25 cellular contexts compared by ENCODE assay signal in the genomic region with DNA sequence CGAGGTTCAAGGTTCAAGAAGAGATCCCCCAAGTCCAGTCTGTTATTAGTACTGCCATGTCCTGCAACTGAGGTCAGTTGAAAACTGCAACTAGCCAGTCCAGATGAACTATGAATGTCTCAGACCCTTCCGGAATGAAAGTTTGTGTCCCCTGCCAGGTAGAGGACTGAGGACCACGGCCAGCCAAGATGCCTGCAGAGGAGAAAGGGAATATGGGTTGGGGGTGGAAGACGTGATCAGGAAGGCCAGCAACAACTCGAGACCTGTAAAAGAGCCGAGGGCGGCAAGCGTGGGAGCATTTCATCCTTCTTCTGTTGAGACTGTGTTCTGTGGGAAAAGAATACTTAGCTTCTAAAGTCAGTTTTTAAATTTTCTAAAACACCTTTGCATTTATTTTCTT.
"Had no signal": no experiment of that assay in that cellular context is flagged by ENCODE, and none has a peak within 500 bp of the region (broad histone marks: within the 10 kb centered on the region; RNA-seq: fewer than 3 reads in every experiment).

No MANE protein-coding gene starts in this region.

- H3K9me3 ChIP-seq: neutrophil, ovary, psoas muscle, right lobe of liver, sigmoid colon, stomach, tibial artery, transverse colon, upper lobe of right lung, uterus had no signal

- H3K27me3 ChIP-seq: neutrophil, ovary, right lobe of liver, transverse colon, upper lobe of right lung, uterus had no signal

- H3K9ac ChIP-seq: parathyroid adenoma had no signal

- H3K36me3 ChIP-seq: neutrophil, ovary, right lobe of liver, sigmoid colon, stomach, tibial artery, transverse colon, upper lobe of right lung, uterus had no signal

- H3K79me2 ChIP-seq: parathyroid adenoma had no signal

- DNase-seq: naive thymus-derived CD8-positive, alpha-beta T cell; nephron progenitor cell; nucleus accumbens; ovary; posterior cingulate gyrus; psoas muscle; right cardiac atrium; right lobe of liver; sigmoid colon; small intestine; stimulated activated CD4-positive, alpha-beta T cell treated with anti-CD3 and anti-CD28 coated beads, Interleukin-15, amount 100 ng/mL, for 24 hours; stimulated activated CD4-positive, alpha-beta T cell treated with anti-CD3 and anti-CD28 coated beads, Interleukin-2, amount 100 ng/mL, for 24 hours; stimulated activated CD4-positive, alpha-beta T cell treated with anti-CD3 and anti-CD28 coated beads, Interleukin-2, amount 100 ng/mL, for 48 hours; stimulated activated CD4-positive, alpha-beta T cell treated with anti-CD3 and anti-CD28 coated beads, Interleukin-4, amount 100 ng/mL, for 24 hours; stimulated activated naive B cell treated with anti-CD40 and anti-IgM and Interleukin-4, amounts not matched to agents 10 μg/mL and 1 μg/mL and 100 μg/mL, for 72 hours; stimulated activated naive CD4-positive, alpha-beta T cell treated with Interleukin-2 at 50 U/mL for 16 hours; stomach; tibial artery; transverse colon; upper lobe of right lung; uterus had no signal

- H3K27ac ChIP-seq: neutrophil, ovary, parathyroid adenoma, psoas muscle, right lobe of liver, sigmoid colon, stomach, tibial artery, transverse colon, upper lobe of right lung, uterus had no signal

- H3K4me1 ChIP-seq: parathyroid adenoma, psoas muscle, right lobe of liver, sigmoid colon, stomach, tibial artery, transverse colon, upper lobe of right lung, uterus had no signal

- H2AFZ ChIP-seq: parathyroid adenoma had no signal

- H3K4me3 ChIP-seq: ovary, psoas muscle, right lobe of liver, sigmoid colon, stomach, tibial artery, transverse colon, upper lobe of right lung, uterus had no signal

- ATAC-seq: naive thymus-derived CD8-positive, alpha-beta T cell; natural killer cell treated with Interleukin-12 subunit alpha and Interleukin-12 subunit beta and Interleukin-15 and Interleukin-18, amount 100 ng/mL, for 72 hours; psoas muscle; right cardiac atrium; right lobe of liver; stimulated activated effector memory CD8-positive, alpha-beta T cell treated with anti-CD3 and anti-CD28 coated beads, Interleukin-12 subunit alpha, Interleukin-12 subunit beta, amount 100 ng/mL, for 72 hours; stimulated activated naive B cell treated with anti-CD40 and anti-IgM and Interleukin-4, amounts not matched to agents 10 μg/mL and 1 μg/mL and 100 μg/mL, for 72 hours; upper lobe of right lung had no signal
